Comparison of ENCODE assay signal across 8 cellular contexts in the genomic region with DNA sequence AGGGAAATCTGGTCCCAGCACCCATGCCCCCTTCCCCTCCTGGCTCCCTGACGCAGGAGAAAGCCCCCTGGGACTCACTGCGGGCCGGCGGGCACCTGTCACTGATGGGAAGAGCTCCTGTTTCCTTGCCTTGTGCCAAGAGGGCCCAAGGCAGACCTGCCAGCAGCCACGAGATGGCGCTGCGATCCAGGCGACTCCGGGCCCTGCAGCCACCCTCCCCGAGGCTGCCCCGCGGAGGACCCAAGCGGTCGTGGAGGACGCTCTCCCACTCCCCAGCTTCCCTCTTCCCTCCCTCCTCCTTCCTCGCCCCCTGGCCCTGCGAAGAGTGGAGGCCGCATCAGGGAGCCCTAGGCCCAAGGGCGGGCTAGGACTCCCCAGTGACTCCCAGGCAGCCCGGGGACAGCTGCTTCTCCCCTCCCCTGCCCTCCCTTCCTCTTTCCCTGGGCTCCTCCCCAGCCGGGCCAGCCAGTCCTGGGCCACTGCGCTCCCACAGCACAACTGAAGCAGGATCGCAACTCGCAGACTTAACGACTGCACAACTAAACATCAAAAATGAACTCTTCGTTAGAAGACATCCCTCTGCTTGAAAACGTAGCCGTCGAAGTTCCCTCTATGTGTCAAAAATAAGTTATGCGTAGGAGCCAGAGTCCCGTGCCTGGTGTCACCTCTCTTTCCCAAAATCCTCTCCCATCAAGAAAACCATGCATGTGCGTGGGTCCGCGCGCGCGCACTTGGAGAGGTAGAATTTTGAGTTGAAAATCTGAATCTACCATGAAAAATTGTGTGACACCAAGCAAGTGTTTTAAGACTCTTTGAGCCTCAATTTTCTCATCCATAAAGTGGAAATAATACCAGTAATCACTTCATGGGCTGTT. TPM values are rescaled to one million over a fixed set of nuclear protein-coding genes. Genes with fewer than 3 reads are reported as not detected.
DNase-seq lines count a peak whose midpoint lies in the region; ATAC-seq and TF ChIP-seq lines count a peak whose summit lies in the region.

No MANE protein-coding gene starts in this region.

- H3K9me3 ChIP-seq in RWPE2 (ENCODE audit: severe bottlenecking) (no peaks in the 10 kb centered on the region), gastroesophageal sphincter (no peaks in the 10 kb centered on the region)

- 32 to 60% methylated on average over 11 to 16 of the region's 37 CpGs for WGBS in gastroesophageal sphincter (ENCODE audit: low coverage in 1 of 2), 2 donors

- TF ChIP-seq POLR2A in gastroesophageal sphincter (IDR thresholded peaks at IDR 0.05): no peak

- no peak overlapping the region for H3K27ac ChIP-seq in RWPE2 (ENCODE audit: poor library complexity, severe bottlenecking)
- peak overlapping the region in 3 of 4 donors; percentile 77 to 80 (median 79) for H3K27ac ChIP-seq in gastroesophageal sphincter
- H3K27ac ChIP-seq in substantia nigra (ENCODE audit: low read depth, low read length, poor library complexity, severe bottlenecking): peak overlapping the region; percentile 74

- TF ChIP-seq CTCF in RWPE2 (IDR thresholded peaks at IDR 0.05; ENCODE audit: poor library complexity, severe bottlenecking) (peak; percentile 61), gastroesophageal sphincter (IDR thresholded peaks at IDR 0.05) (peak; percentile 91 to 99 (median 94))

- TF ChIP-seq EP300 in gastroesophageal sphincter (IDR thresholded peaks at IDR 0.05): no peak

- ATAC-seq in GM21529 (IDR thresholded peaks at IDR 0.05; ENCODE audit: unreplicated experiment) (peak; percentile 91), RWPE2 (ENCODE audit: low read depth) (peak; percentile 81), gastroesophageal sphincter (peak; percentile 94)

- H3K36me3 ChIP-seq in RWPE2 (ENCODE audit: low read depth) (no peaks in the 10 kb centered on the region), gastroesophageal sphincter (no peaks in the 10 kb centered on the region)

- DNase-seq in DMS 273 treated with DMSO at 0.1 percent for 48 hours (lab: John Stamatoyannopoulos, UW) (peak; percentile 53), RWPE2 (ENCODE audit: low spot score) (no peak), activated gamma-delta T cell treated with Interleukin-2 at 50 U/mL for 16 hours (peak; percentile 73), nucleus accumbens (lab: John Stamatoyannopoulos, UW) (peak in 52 of 56 donors; percentile 17 to 90 (median 71)), substantia nigra (lab: John Stamatoyannopoulos, UW) (peak in 47 of 49 donors; percentile 39 to 94 (median 77))
- DNase-seq in Jurkat, Clone E6-1 (ENCODE audit: low read depth, low spot score): peak; percentile 68

- H3K4me1 ChIP-seq in RWPE2 (ENCODE audit: insufficient read depth, poor library complexity, severe bottlenecking) (no peaks in the 10 kb centered on the region), gastroesophageal sphincter (peaks cover 0 to 38% (median 13%) of the 10 kb centered on the region in 3 donors)

- H3K27me3 ChIP-seq in RWPE2 (ENCODE audit: insufficient read depth, poor library complexity, severe bottlenecking) (no peaks in the 10 kb centered on the region), gastroesophageal sphincter (no peaks in the 10 kb centered on the region)

- H3K4me3 ChIP-seq in Jurkat, Clone E6-1 (ENCODE audit: low read length): peak overlapping the region; percentile 54
- peak overlapping the region; percentile 32 for H3K4me3 ChIP-seq in RWPE2 (ENCODE audit: severe bottlenecking)
- H3K4me3 ChIP-seq in gastroesophageal sphincter: peak overlapping the region; percentile 64 to 71

RNA-seq across cellular contexts. Expression of a gene that starts 34.2 kb away (rescaled TPM):
- polyA plus RNA-seq in Jurkat, Clone E6-1 (2012; ENCODE audit: insufficient read depth, insufficient read length): 65.0 TPM
- 1 to 10 TPM in 3 of 4 donors, under 1 TPM in 1; 0.31 to 3.9 (median 3.7) TPM for total RNA-seq in gastroesophageal sphincter

RNA-seq across cellular contexts. Expression of a gene that starts 56.9 kb away (rescaled TPM):
- 8.6 TPM for polyA plus RNA-seq in Jurkat, Clone E6-1 (2012; ENCODE audit: insufficient read depth, insufficient read length)
- 10 to 100 TPM in 2 of 4 donors, 1 to 10 TPM in 2; 4.0 to 17.2 (median 9.4) TPM for total RNA-seq in gastroesophageal sphincter
